1 cellular context compared by ENCODE assay signal in genomic region chr12:57754411-57755193, GRCh38.
TF ChIP-seq lines count a peak whose summit lies in the region.

Gene MARCHF9, plus strand, starts transcription at chr12:57755103. Its CDS starts 426 bp downstream, at chr12:57755529.

TF ChIP-seq in HepG2, 621 proteins besides CTCF, POLR2A, EP300 and RAD21 (continued from another document and continues in another):
- TF ChIP-seq PATZ1 (CRISPR knock-in tag; IDR thresholded peaks at IDR 0.05) (peak; percentile 91), ZNF784 (CRISPR knock-in tag; IDR thresholded peaks at IDR 0.05; ENCODE audit: borderline replicate concordance) (no peak), ZBTB2 (CRISPR knock-in tag; IDR thresholded peaks at IDR 0.05; ENCODE audit: low read depth) (0 out of 2 replicates have a peak, but pooled peaks have one; percentile 34), KLF13 (CRISPR knock-in tag; IDR thresholded peaks at IDR 0.05) (no peak), KDM5B (CRISPR knock-in tag; IDR thresholded peaks at IDR 0.05; ENCODE audit: borderline replicate concordance) (peak; percentile 50; the same call in 1 of the 2 replicates), ZNF234 (CRISPR knock-in tag; conservative IDR thresholded peaks at IDR 0.05) (no peak), ZNF224 (CRISPR knock-in tag; IDR thresholded peaks at IDR 0.05) (no peak), POGK (CRISPR knock-in tag; conservative IDR thresholded peaks at IDR 0.05) (0 out of 2 replicates have a peak, but pooled peaks have one; percentile 45), YY1 (IDR thresholded peaks at IDR 0.05; ENCODE audit: insufficient read depth, insufficient replicate concordance, low read depth, low read length) (peak; percentile 68), ZNF691 (CRISPR knock-in tag; IDR thresholded peaks at IDR 0.05; ENCODE audit: borderline replicate concordance, low read depth) (0 out of 2 replicates have a peak, but pooled peaks have one; percentile 24), PBX3 (CRISPR knock-in tag; IDR thresholded peaks at IDR 0.05; ENCODE audit: borderline replicate concordance) (no peak), PCBP1 (IDR thresholded peaks at IDR 0.05; ENCODE audit: borderline replicate concordance, low read depth, low read length) (0 out of 2 replicates have a peak, but pooled peaks have one; percentile 74), SYNCRIP (IDR thresholded peaks at IDR 0.05; ENCODE audit: insufficient read depth, low read depth, low read length) (no peak), ZNF292 (CRISPR knock-in tag; IDR thresholded peaks at IDR 0.05; ENCODE audit: borderline replicate concordance, low read depth) (no peak), ETS1 (CRISPR knock-in tag; IDR thresholded peaks at IDR 0.05) (no peak), ARNT2 (CRISPR knock-in tag; IDR thresholded peaks at IDR 0.05; ENCODE audit: low read depth) (no peak), ATF7 (IDR thresholded peaks at IDR 0.05) (no peak), ATF7 (CRISPR knock-in tag; IDR thresholded peaks at IDR 0.05) (no peak), REPIN1 (CRISPR knock-in tag; IDR thresholded peaks at IDR 0.05; ENCODE audit: borderline replicate concordance, low read depth) (0 out of 2 replicates have a peak, but pooled peaks have one; percentile 38), ARID2 (CRISPR knock-in tag; IDR thresholded peaks at IDR 0.05; ENCODE audit: borderline replicate concordance) (no peak), GTF3A (CRISPR knock-in tag; conservative IDR thresholded peaks at IDR 0.05) (no peak), KAT8 (CRISPR knock-in tag; IDR thresholded peaks at IDR 0.05) (no peak), MED1 (CRISPR knock-in tag; IDR thresholded peaks at IDR 0.05) (0 out of 2 replicates have a peak, but pooled peaks have one; percentile 22), KDM2A (CRISPR knock-in tag; IDR thresholded peaks at IDR 0.05; ENCODE audit: borderline replicate concordance, low read depth) (peak; percentile 54; the same call in 1 of the 2 replicates), HDAC2 (CRISPR knock-in tag; IDR thresholded peaks at IDR 0.05) (peak; percentile 11; the same call in 1 of the 2 replicates), NKX3-1 (CRISPR knock-in tag; IDR thresholded peaks at IDR 0.05) (no peak), HNRNPK (IDR thresholded peaks at IDR 0.05; ENCODE audit: low read depth, low read length, poor library complexity, severe bottlenecking) (peak; percentile 28), ZNF430 (CRISPR knock-in tag; IDR thresholded peaks at IDR 0.05) (no peak), ARNTL (CRISPR knock-in tag; IDR thresholded peaks at IDR 0.05) (no peak), ZNF317 (CRISPR knock-in tag; IDR thresholded peaks at IDR 0.05) (no peak), MAZ (IDR thresholded peaks at IDR 0.05; ENCODE audit: borderline replicate concordance, low read depth, low read length) (no peak), MAZ (CRISPR knock-in tag; IDR thresholded peaks at IDR 0.05; ENCODE audit: low read depth) (peak; percentile 64; the same call in 1 of the 2 replicates), IRF9 (CRISPR knock-in tag; IDR thresholded peaks at IDR 0.05; ENCODE audit: borderline replicate concordance) (0 out of 2 replicates have a peak, but pooled peaks have one; percentile 38), ZSCAN29 (CRISPR knock-in tag; conservative IDR thresholded peaks at IDR 0.05) (no peak), ZGPAT (CRISPR knock-in tag; IDR thresholded peaks at IDR 0.05) (no peak), ZNF790 (CRISPR knock-in tag; IDR thresholded peaks at IDR 0.05; ENCODE audit: borderline replicate concordance) (no peak), ZNF547 (CRISPR knock-in tag; IDR thresholded peaks at IDR 0.05) (no peak), TOE1 (CRISPR knock-in tag; IDR thresholded peaks at IDR 0.05) (no peak), ZNF788 (CRISPR knock-in tag; IDR thresholded peaks at IDR 0.05; ENCODE audit: borderline replicate concordance) (peak; percentile 14; the same call in 1 of the 2 replicates), ETV5 (CRISPR knock-in tag; IDR thresholded peaks at IDR 0.05; ENCODE audit: borderline replicate concordance) (0 out of 2 replicates have a peak, but pooled peaks have one; percentile 7), STAT5B (CRISPR knock-in tag; IDR thresholded peaks at IDR 0.05) (no peak), SIN3A (IDR thresholded peaks at IDR 0.05; ENCODE audit: borderline replicate concordance, low read depth, low read length) (peak; percentile 26; the same call in 1 of the 2 replicates), ZNF180 (CRISPR knock-in tag; IDR thresholded peaks at IDR 0.05; ENCODE audit: borderline replicate concordance, low read depth) (no peak), ZEB1 (IDR thresholded peaks at IDR 0.05; ENCODE audit: insufficient replicate concordance, low read depth) (no peak), ZNF383 (CRISPR knock-in tag; IDR thresholded peaks at IDR 0.05; ENCODE audit: borderline replicate concordance) (no peak), CHCHD3 (CRISPR knock-in tag; IDR thresholded peaks at IDR 0.05) (0 out of 2 replicates have a peak, but pooled peaks have one; percentile 30), NR1H2 (CRISPR knock-in tag; IDR thresholded peaks at IDR 0.05; ENCODE audit: borderline replicate concordance, low read depth) (no peak), YEATS2 (CRISPR knock-in tag; IDR thresholded peaks at IDR 0.05; ENCODE audit: borderline replicate concordance) (no peak), PREB (CRISPR knock-in tag; IDR thresholded peaks at IDR 0.05) (no peak), TFAP4 (IDR thresholded peaks at IDR 0.05; ENCODE audit: borderline replicate concordance, low read depth) (no peak), MYC (CRISPR knock-in tag; IDR thresholded peaks at IDR 0.05; ENCODE audit: borderline replicate concordance) (peak; percentile 37; the same call in 1 of the 2 replicates), ZFP36 (IDR thresholded peaks at IDR 0.05; ENCODE audit: borderline replicate concordance, low read depth, low read length, partially characterized antibody) (no peak), NR2F1 (CRISPR knock-in tag; IDR thresholded peaks at IDR 0.05) (no peak)
